Comparison of ENCODE assay signal across 20 cellular contexts in genomic region chr13:113097651-113098050, GRCh38. TPM values are rescaled to one million over a fixed set of nuclear protein-coding genes. Genes with fewer than 3 reads are reported as not detected.
A peak's percentile ranks its signal among the peaks of the same experiment; 100 is the strongest.
DNase-seq lines count a peak whose midpoint lies in the region; ATAC-seq, FAIRE-seq and TF ChIP-seq lines count a peak whose summit lies in the region.
"Had no signal": no experiment of that assay in that cellular context is flagged by ENCODE, and none has a peak within 500 bp of the region (broad histone marks: within the 10 kb centered on the region; RNA-seq: fewer than 3 reads in every experiment).

No MANE protein-coding gene starts in this region.

- H3K14ac ChIP-seq in IMR-90 (replicated peaks; ENCODE audit: low read depth, low read length) (no peak overlapping the region), mesenchymal stem cell (ENCODE audit: low read length in 2 of 2) (no peak overlapping the region)

- peak overlapping the region; percentile 69 for H3K4me2 ChIP-seq in IMR-90 (ENCODE audit: low read depth, low read length)
- no peak overlapping the region for H3K4me2 ChIP-seq in mesenchymal stem cell (ENCODE audit: low read length, poor library complexity, severe bottlenecking)
- peak overlapping the region; percentile 61 for H3K4me2 ChIP-seq in skeletal muscle satellite cell (ENCODE audit: low read length)
- H3K4me2 ChIP-seq: A549, GM23338 had no signal

- FAIRE-seq in GM19239 (lab: Jason Lieb, UNC), result no peak
- FAIRE-seq: A549, D721Med, GM12892 had no signal

- no peak overlapping the region for H2BK12ac ChIP-seq in mesenchymal stem cell (ENCODE audit: low read length in 2 of 2)

- H2AFZ ChIP-seq in IMR-90 (replicated peaks; ENCODE audit: low read length, poor library complexity), result peak overlapping the region; percentile 72
- no peak overlapping the region for H2AFZ ChIP-seq in mesenchymal stem cell (ENCODE audit: low read depth, low read length)
- H2AFZ ChIP-seq: GM23338 had no signal

- H2BK20ac ChIP-seq in IMR-90 (ENCODE audit: low read depth, low read length), result peak overlapping the region; percentile 9; the same call in 1 of the 2 replicates

- ATAC-seq in IMR-90 (ENCODE audit: low read depth) (no peak), Right ventricle myocardium superior (ENCODE audit: poor library complexity) (no peak)
- ATAC-seq: A549; CD8-positive, alpha-beta T cell had no signal

- no peak for TF ChIP-seq RAD21 in IMR-90 (IDR thresholded peaks at IDR 0.05; ENCODE audit: low read length)

- H4K20me1 ChIP-seq in IMR-90 (ENCODE audit: insufficient read depth, low read length), result no peaks in the 10 kb centered on the region

- peak overlapping the region; percentile 43 for H3K4ac ChIP-seq in IMR-90 (ENCODE audit: low read depth, low read length)
- H3K4ac ChIP-seq in mesenchymal stem cell (ENCODE audit: low read depth in 1 of 2, low read length in 2 of 2), result no peak overlapping the region

- CTCF ChIA-PET in IMR-90 (lab: Yijun Ruan, JAX), result interaction anchor here (1.0 kb wide), 1 partner anchor 34 kb away, joined by 3 read pairs; no protein-coding TSS in a partner anchor

- H3K27ac Mint-ChIP-seq in chondrocyte (ENCODE audit: unreplicated experiment), result peak overlapping the region; percentile 81
- H3K27ac Mint-ChIP-seq: CD14-positive monocyte; CD8-positive, alpha-beta T cell; GM23338; IgD-negative memory B cell had no signal

- H3K4me3 ChIP-seq in IMR-90 (ENCODE audit: insufficient read depth, low read depth, low read length) (no peak overlapping the region), mesenchymal stem cell (ENCODE audit: insufficient read depth in 1 of 2, low read depth in 1 of 2, low read length in 2 of 2) (peak overlapping the region in 1 of 2 experiments; percentile 52), skeletal muscle satellite cell (ENCODE audit: low read length) (no peak overlapping the region)
- H3K4me3 ChIP-seq: A549, GM23338 had no signal

- TF ChIP-seq CTCF in IMR-90 (conservative IDR thresholded peaks at IDR 0.05; ENCODE audit: low read depth, low read length) (no peak), chondrocyte (IDR thresholded peaks at IDR 0.05) (no peak)

- 0 out of 2 replicates have a peak, but pooled peaks cover 4% of the 10 kb centered on the region for H3K4me1 ChIP-seq in IMR-90 (ENCODE audit: control insufficient read depth, insufficient read depth, low read length)
- peaks cover 6% of the 10 kb centered on the region for H3K4me1 ChIP-seq in mesenchymal stem cell (ENCODE audit: control insufficient read depth, insufficient read depth, low read depth, low read length)
- no peaks in the 10 kb centered on the region for H3K4me1 ChIP-seq in skeletal muscle satellite cell (ENCODE audit: control insufficient read depth, insufficient read depth, low read length)
- H3K4me1 ChIP-seq: A549 had no signal

- no peaks in the 10 kb centered on the region for H3K9me3 Mint-ChIP-seq in chondrocyte (ENCODE audit: low read depth)
- H3K9me3 Mint-ChIP-seq: CD14-positive monocyte; CD8-positive, alpha-beta T cell; GM23338; IgD-negative memory B cell had no signal

- in situ Hi-C loops in IMR-90 (cut with MboI; ENCODE audit: low sequenced_read_pairs), result no loop called here

- intact Hi-C loops in IMR-90 (cut with micrococcal nuclease) (no loop called here), Right ventricle myocardium superior (cut with DNase I) (no loop called here)

- DNase-seq in IMR-90 (no peak), chondrocyte (ENCODE audit: low spot score) (no peak), mesenchymal stem cell (no peak), Right ventricle myocardium superior (no peak), NCI-H748 (lab: John Stamatoyannopoulos, UW; ENCODE audit: unreplicated experiment) (no peak), kidney glomerular epithelial cell (lab: John Stamatoyannopoulos, UW) (no peak), GM19239 (ENCODE audit: insufficient read length, low spot score) (no peak)
- DNase-seq: CD8-positive, alpha-beta T cell; COR-L47; DMS153; DND-41; GDM1 had no signal

- no peaks in the 10 kb centered on the region for H3K9me3 ChIP-seq in IMR-90 (ENCODE audit: control insufficient read depth, insufficient read depth, low read length)
- no peaks in the 10 kb centered on the region for H3K9me3 ChIP-seq in mesenchymal stem cell (ENCODE audit: control insufficient read depth, low read length)
- H3K9me3 ChIP-seq in skeletal muscle satellite cell (replicated peaks; ENCODE audit: low read length), result no peaks in the 10 kb centered on the region
- H3K9me3 ChIP-seq: A549 had no signal

- no TSS peak for BruUV-seq in IMR-90 (replicated peaks; lab: Mats Ljungman, UMichigan)

- H4K8ac ChIP-seq in IMR-90 (ENCODE audit: low read depth in 2 of 2, low read length in 2 of 2) (no peak overlapping the region), mesenchymal stem cell (ENCODE audit: low read length) (no peak overlapping the region)

- H3K36me3 ChIP-seq in IMR-90 (ENCODE audit: control insufficient read depth, insufficient read depth, low read length), result no peaks in the 10 kb centered on the region
- H3K36me3 ChIP-seq in mesenchymal stem cell (ENCODE audit: control insufficient read depth in 1 of 2, insufficient read depth in 2 of 2, low read depth in 1 of 2, low read length in 2 of 2), result no peaks in the 10 kb centered on the region
- no peaks in the 10 kb centered on the region for H3K36me3 ChIP-seq in skeletal muscle satellite cell (ENCODE audit: insufficient read depth, low read length)

- H3K27me3 ChIP-seq in IMR-90 (ENCODE audit: control insufficient read depth, insufficient read depth, low read length) (peaks cover 29% of the 10 kb centered on the region), mesenchymal stem cell (ENCODE audit: control insufficient read depth in 1 of 2, insufficient read depth in 1 of 2, low read length in 2 of 2) (peaks cover 32 to 42% of the 10 kb centered on the region in 2 experiments), skeletal muscle satellite cell (ENCODE audit: control insufficient read depth, insufficient read depth, low read length) (peaks cover 14% of the 10 kb centered on the region)

- no peak overlapping the region for H2AK5ac ChIP-seq in IMR-90 (ENCODE audit: low read depth, low read length)
- no peak overlapping the region for H2AK5ac ChIP-seq in mesenchymal stem cell (ENCODE audit: low read length, severe bottlenecking)

- H3K23ac ChIP-seq in IMR-90 (ENCODE audit: low read depth, low read length), result no peak overlapping the region; the same call in 1 of the 2 replicates
- H3K23ac ChIP-seq in mesenchymal stem cell (ENCODE audit: low read length in 2 of 2), result no peak overlapping the region

- H3K79me1 ChIP-seq in IMR-90 (ENCODE audit: low read depth in 1 of 2, low read length in 2 of 2) (no peaks in the 10 kb centered on the region), mesenchymal stem cell (replicated peaks; ENCODE audit: low read length, poor library complexity, severe bottlenecking) (no peaks in the 10 kb centered on the region)

- H4K91ac ChIP-seq in IMR-90 (ENCODE audit: insufficient read depth, low read depth, low read length) (no peak overlapping the region), mesenchymal stem cell (ENCODE audit: low read length) (no peak overlapping the region)

- H3K27ac ChIP-seq in IMR-90 (ENCODE audit: insufficient read depth, low read length), result no peak overlapping the region
- H3K27ac ChIP-seq in mesenchymal stem cell (ENCODE audit: low read length, poor library complexity, severe bottlenecking), result no peak overlapping the region
- H3K27ac ChIP-seq: A549 had no signal

- peaks cover 4% of the 10 kb centered on the region for H3K27me3 Mint-ChIP-seq in chondrocyte (ENCODE audit: low read depth)
- H3K27me3 Mint-ChIP-seq: IgD-negative memory B cell had no signal

- H3K9me1 ChIP-seq in IMR-90 (ENCODE audit: insufficient read depth, low read length), result peaks cover 2% of the 10 kb centered on the region; the same call in 1 of the 2 replicates

- H3K4me3 Mint-ChIP-seq in chondrocyte (ENCODE audit: unreplicated experiment), result peak overlapping the region; percentile 52
- H3K4me3 Mint-ChIP-seq: CD14-positive monocyte; CD8-positive, alpha-beta T cell; GM23338; IgD-negative memory B cell had no signal

- H3K18ac ChIP-seq in IMR-90 (ENCODE audit: low read depth, low read length), result no peak overlapping the region
- no peak overlapping the region for H3K18ac ChIP-seq in mesenchymal stem cell (ENCODE audit: low read depth in 1 of 2, low read length in 2 of 2)

- H2BK5ac ChIP-seq in IMR-90 (ENCODE audit: low read depth, low read length, poor library complexity, severe bottlenecking) (no peak overlapping the region), mesenchymal stem cell (ENCODE audit: low read depth, low read length, poor library complexity, severe bottlenecking) (no peak overlapping the region)

- H2BK120ac ChIP-seq in IMR-90 (ENCODE audit: low read depth, low read length), result no peak overlapping the region
- no peak overlapping the region for H2BK120ac ChIP-seq in mesenchymal stem cell (ENCODE audit: low read depth, low read length)

- dilution Hi-C loops in IMR-90 (cut with HindIII; ENCODE audit: low sequenced_read_pairs, unreplicated experiment), result no loop called here

- H3K36me3 Mint-ChIP-seq in chondrocyte (ENCODE audit: low read depth), result no peaks in the 10 kb centered on the region
- H3K36me3 Mint-ChIP-seq: CD14-positive monocyte, IgD-negative memory B cell had no signal

- H2BK15ac ChIP-seq in IMR-90 (ENCODE audit: low read depth, low read length), result peak overlapping the region; percentile 74; the same call in 1 of the 3 replicates
- no peak overlapping the region for H2BK15ac ChIP-seq in mesenchymal stem cell (ENCODE audit: low read depth, poor library complexity, severe bottlenecking)

- peaks cover 11% of the 10 kb centered on the region for H3K4me1 Mint-ChIP-seq in chondrocyte (ENCODE audit: low read depth)
- H3K4me1 Mint-ChIP-seq: CD14-positive monocyte, IgD-negative memory B cell had no signal

- peak overlapping the region; percentile 35 for H2AK9ac ChIP-seq in IMR-90 (replicated peaks; ENCODE audit: low read depth, low read length, poor library complexity)

- WGBS in IMR-90 (ENCODE audit: extremely low coverage in 2 of 2, insufficient read length in 1 of 2), 2 experiments, result no CpG with 5 or more reads among the region's 7 CpGs
- WGBS in mesenchymal stem cell, result 81% methylated on average over 3 of the region's 7 CpGs

- no peak for TF ChIP-seq POLR2A in IMR-90 (IDR thresholded peaks at IDR 0.05; ENCODE audit: low read depth, low read length)

- POLR2A ChIA-PET in IMR-90 (lab: Charles Lee; ENCODE audit: unreplicated experiment), result no interaction called here

- H3K9ac ChIP-seq in IMR-90 (ENCODE audit: low read depth, low read length) (no peak overlapping the region), mesenchymal stem cell (ENCODE audit: low read length) (peak overlapping the region; percentile 25), skeletal muscle satellite cell (ENCODE audit: low read depth, low read length) (no peak overlapping the region)

- no peak overlapping the region; the same call in 1 of the 2 replicates for H3K56ac ChIP-seq in IMR-90 (ENCODE audit: extremely low read depth, insufficient read depth, low read length)

- H4K5ac ChIP-seq in IMR-90 (ENCODE audit: low read depth, low read length), result no peak overlapping the region

RNA-seq across cellular contexts. Expression of gene F7, which starts 7.9 kb away (rescaled TPM):
- under 0.01 TPM in 1 of 2 replicates, not detected in the other for total RNA-seq in IMR-90 (2012; rRNA removed)
- 0.07 and 0.09 TPM in 2 replicates for polyA plus RNA-seq in IMR-90 (2012; rRNA removed)
- 0.03 TPM in 1 of 2 replicates, not detected in the other for polyA plus RNA-seq in IMR-90 (2012; cell fraction: cytosol; rRNA removed)
- 0.09 TPM in 2 replicates for polyA plus RNA-seq in IMR-90 (2012; cell fraction: nucleus; rRNA removed; ENCODE audit: low replicate concordance)
- 0.34 to 0.85 TPM (median 0.60 TPM) in 3 replicates for total RNA-seq in chondrocyte
- polyA plus RNA-seq in mesenchymal stem cell (2013, experiment 1 of 2), result not detected
- polyA plus RNA-seq in mesenchymal stem cell (2013, experiment 2 of 2), result not detected
- total RNA-seq in skeletal muscle satellite cell (2012; rRNA removed), result not detected in 2 replicates
- total RNA-seq in Right ventricle myocardium superior, result 0.08 TPM
- total RNA-seq: CD8-positive, alpha-beta T cell; HT-29 had no signal
- polyA plus RNA-seq: CD14-positive monocyte, IgD-negative memory B cell had no signal

RNA-seq across cellular contexts. Expression of gene F10, which starts 24.9 kb away (rescaled TPM):
- total RNA-seq in IMR-90 (2012; rRNA removed) (7.2 and 9.1 TPM in 2 replicates), chondrocyte (1.9 to 2.0 TPM in 2 of 3 replicates, not detected in the other), Right ventricle myocardium superior (4.5 TPM)
- polyA plus RNA-seq in IMR-90 (2012; rRNA removed), result 19.5 and 19.7 TPM in 2 replicates
- polyA plus RNA-seq in IMR-90 (2012; cell fraction: cytosol; rRNA removed), result 12.2 and 29.3 TPM in 2 replicates
- polyA plus RNA-seq in IMR-90 (2012; cell fraction: nucleus; rRNA removed; ENCODE audit: low replicate concordance), result 9.8 and 11.4 TPM in 2 replicates
- polyA plus RNA-seq in mesenchymal stem cell (2013, experiment 1 of 2), result 1.4 TPM
- 1.3 TPM for polyA plus RNA-seq in mesenchymal stem cell (2013, experiment 2 of 2)
- total RNA-seq in skeletal muscle satellite cell (2012; rRNA removed), result 1.5 and 1.8 TPM in 2 replicates
- total RNA-seq: CD8-positive, alpha-beta T cell; HT-29 had no signal
- polyA plus RNA-seq: CD14-positive monocyte, IgD-negative memory B cell had no signal
